11 cellular contexts compared by ENCODE assay signal in the genomic region with DNA sequence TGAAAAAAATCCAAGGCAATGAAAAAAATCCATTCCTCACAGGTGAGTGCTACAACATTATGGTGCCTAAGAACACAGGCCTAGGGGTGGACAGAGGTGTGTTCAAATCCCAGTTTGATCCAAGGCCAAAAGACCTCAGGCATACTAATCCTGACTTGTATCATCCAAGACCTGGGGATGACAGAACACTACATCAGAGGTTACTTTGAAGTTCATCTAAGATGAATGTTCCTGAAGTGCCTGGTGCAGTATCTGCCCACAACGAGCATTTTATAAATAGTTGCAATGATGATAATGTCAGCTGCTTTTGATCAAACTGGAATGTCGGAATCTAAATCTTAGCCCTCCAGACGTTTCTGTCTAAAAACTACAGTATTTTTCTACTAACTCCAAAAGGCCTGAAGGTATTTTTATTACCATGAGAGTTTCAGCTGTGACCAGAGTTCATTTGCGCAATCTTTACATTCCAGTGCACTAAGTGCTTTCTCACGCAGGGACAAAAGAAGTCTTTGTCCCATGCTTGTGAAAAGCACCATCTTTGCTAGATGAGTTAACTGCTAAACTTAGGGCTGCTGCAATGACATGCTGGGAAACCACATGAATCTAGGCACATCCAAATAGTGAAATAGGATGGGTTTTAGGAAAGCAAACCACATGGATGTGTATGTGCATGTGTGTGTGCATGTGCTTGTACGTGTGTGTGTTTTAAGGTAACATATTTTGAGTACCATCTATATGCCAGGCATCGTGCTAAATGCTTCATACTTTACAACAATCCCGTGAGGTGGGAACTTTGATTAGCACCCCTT. TPM values are rescaled to one million over a fixed set of nuclear protein-coding genes. Genes with fewer than 3 reads are reported as not detected.
A peak's percentile ranks its signal among the peaks of the same experiment; 100 is the strongest.
DNase-seq lines count a peak whose midpoint lies in the region; TF ChIP-seq lines count a peak whose summit lies in the region.
"Had no signal": no experiment of that assay in that cellular context is flagged by ENCODE, and none has a peak within 500 bp of the region (broad histone marks: within the 10 kb centered on the region; RNA-seq: fewer than 3 reads in every experiment).

No MANE protein-coding gene starts in this region.

- H3K18ac ChIP-seq in trophoblast cell (ENCODE audit: low read length): peak overlapping the region; percentile 5

- H3K4me3 ChIP-seq in fibroblast of lung (replicated peaks in 1 of 4; ENCODE audit: control extremely low read depth in 1 of 4, insufficient read depth in 1 of 4, low read depth in 3 of 4, low read length in 4 of 4): no peak overlapping the region
- no peak overlapping the region for H3K4me3 ChIP-seq in trophoblast cell (ENCODE audit: low read depth, low read length)

- DNase-seq in Daoy (ENCODE audit: low read depth): peak; percentile 84
- peak; percentile 46 for DNase-seq in RWPE1 (ENCODE audit: low spot score)
- DNase-seq in fibroblast of lung (ENCODE audit: low read depth in 2 of 2): peak; percentile 92 to 98
- peak; percentile 83 to 97 for DNase-seq in trophoblast cell
- no peak for DNase-seq in stimulated activated CD4-positive, alpha-beta T cell treated with anti-CD3 and anti-CD28 coated beads, Interleukin-4, amount 100 ng/mL, for 1 hour
- no peak for DNase-seq in OCI-M1 (lab: John Stamatoyannopoulos, UW)
- no peak for DNase-seq in activated naive CD4-positive, alpha-beta T cell treated with Interleukin-2 at 50 U/mL for 16 hours
- DNase-seq in NCI-H2029 treated with DMSO at 0.1 percent for 48 hours (lab: John Stamatoyannopoulos, UW): no peak
- DNase-seq: activated CD4-positive, CD25-positive, alpha-beta regulatory T cell; effector CD8-positive, alpha-beta T cell had no signal

- H3K27me3 ChIP-seq in fibroblast of lung (ENCODE audit: control insufficient read depth, insufficient read depth, low read length) (no peaks in the 10 kb centered on the region), trophoblast cell (ENCODE audit: insufficient read depth, low read length) (no peaks in the 10 kb centered on the region)

- no peak overlapping the region for H2BK5ac ChIP-seq in trophoblast cell (ENCODE audit: low read depth, low read length, poor library complexity)

- no CpG with 5 or more reads among the region's 8 CpGs for WGBS in trophoblast cell (ENCODE audit: extremely low coverage, insufficient coverage, insufficient read length)

- H3K36me3 ChIP-seq in fibroblast of lung (ENCODE audit: control insufficient read depth, insufficient read depth, low read length) (peaks cover 28% of the 10 kb centered on the region), trophoblast cell (ENCODE audit: control insufficient read depth in 1 of 2, insufficient read depth in 2 of 2, low read length in 2 of 2) (peaks cover 33 to 50% of the 10 kb centered on the region in 2 experiments)

- H2BK12ac ChIP-seq in trophoblast cell (ENCODE audit: low read length): no peak overlapping the region

- POLR2A ChIA-PET in RWPE1 (lab: Yijun Ruan, JAX; ENCODE audit: low non-redundant PET): no interaction called here

- CTCF ChIA-PET in RWPE1 (lab: Yijun Ruan, JAX): interaction anchor here (0.6 to 0.7 kb wide), 4 partner anchors 21 to 766 kb away, joined by 3 to 5 read pairs (median 3); no protein-coding TSS in a partner anchor

- H3K4me2 ChIP-seq in fibroblast of lung (ENCODE audit: extremely low read depth, insufficient read depth, low read length) (no peak overlapping the region), trophoblast cell (ENCODE audit: low read length) (no peak overlapping the region)

- H3K79me2 ChIP-seq in fibroblast of lung (ENCODE audit: control insufficient read depth, insufficient read depth, low read length) (peaks cover 90% of the 10 kb centered on the region), trophoblast cell (ENCODE audit: control insufficient read depth, insufficient read depth, low read length, poor library complexity) (peaks cover 3% of the 10 kb centered on the region)

- H3K9ac ChIP-seq in fibroblast of lung (ENCODE audit: insufficient read depth, low read length) (no peak overlapping the region), trophoblast cell (ENCODE audit: low read length) (no peak overlapping the region)
- H3K9ac ChIP-seq: parathyroid adenoma had no signal

- no peak for TF ChIP-seq CTCF in RWPE1 (conservative IDR thresholded peaks at IDR 0.05; ENCODE audit: low read depth)
- TF ChIP-seq CTCF in fibroblast of lung (conservative IDR thresholded peaks at IDR 0.05 in 1 of 2, IDR thresholded peaks at IDR 0.05 in 1 of 2; ENCODE audit: low read depth in 1 of 2, low read length in 2 of 2): no peak

- H3K4me1 ChIP-seq in fibroblast of lung (ENCODE audit: control insufficient read depth, extremely low read depth, insufficient read depth, low read length) (peaks cover 41% of the 10 kb centered on the region), trophoblast cell (ENCODE audit: control insufficient read depth in 1 of 2, insufficient read depth in 2 of 2, low read length in 2 of 2) (peaks cover 12 to 21% of the 10 kb centered on the region in 2 experiments)
- H3K4me1 ChIP-seq: parathyroid adenoma had no signal

- H3K4ac ChIP-seq in trophoblast cell (ENCODE audit: low read depth, low read length): no peak overlapping the region

- no peak overlapping the region for H2AK5ac ChIP-seq in trophoblast cell (ENCODE audit: low read length)

- H3K14ac ChIP-seq in trophoblast cell (ENCODE audit: low read length): no peak overlapping the region

- peaks cover 7% of the 10 kb centered on the region for H3K79me1 ChIP-seq in trophoblast cell (ENCODE audit: low read length)

- no peak overlapping the region for H2BK120ac ChIP-seq in trophoblast cell (ENCODE audit: insufficient read depth, low read length, poor library complexity)

- H4K12ac ChIP-seq in trophoblast cell (ENCODE audit: low read depth, low read length): peak overlapping the region; percentile 31

- no peak overlapping the region for H4K8ac ChIP-seq in trophoblast cell (ENCODE audit: low read depth, low read length)

- H2AFZ ChIP-seq in fibroblast of lung (ENCODE audit: low read length) (no peak overlapping the region), trophoblast cell (ENCODE audit: insufficient read depth, low read length, poor library complexity) (no peak overlapping the region)
- H2AFZ ChIP-seq: parathyroid adenoma had no signal

- peak overlapping the region; percentile 25 for H4K91ac ChIP-seq in trophoblast cell (ENCODE audit: low read depth, low read length)

- peak overlapping the region; percentile 47 for H3K23ac ChIP-seq in trophoblast cell (ENCODE audit: low read length)

- peaks cover 19% of the 10 kb centered on the region for H4K20me1 ChIP-seq in fibroblast of lung (ENCODE audit: control insufficient read depth, extremely low read depth, insufficient read depth, low read length)

- H3K9me3 ChIP-seq in fibroblast of lung (ENCODE audit: control insufficient read depth, insufficient read depth, low read depth, low read length) (no peaks in the 10 kb centered on the region), trophoblast cell (ENCODE audit: insufficient read depth, low read depth, low read length) (no peaks in the 10 kb centered on the region)

- H3K27ac ChIP-seq in RWPE1 (peak overlapping the region; percentile 85), fibroblast of lung (ENCODE audit: insufficient read depth, low read length) (peak overlapping the region; percentile 81), trophoblast cell (ENCODE audit: low read depth, low read length) (peak overlapping the region; percentile 67)
- H3K27ac ChIP-seq: parathyroid adenoma had no signal

RNA-seq across cellular contexts. Expression of gene ANXA2, which starts 18.1 kb away (rescaled TPM):
- 2,152 and 2,505 TPM in 2 replicates for total RNA-seq in Daoy (2014; rRNA removed; shearing (Covaris generic))
- 1,250 and 2,754 TPM in 2 replicates for total RNA-seq in fibroblast of lung
- polyA plus RNA-seq in fibroblast of lung: 4,872 and 6,648 TPM in 2 replicates
- polyA plus RNA-seq in fibroblast of lung (2012): 3,157 and 3,880 TPM in 2 replicates
- 1,485 and 1,743 TPM in 2 replicates for polyA minus RNA-seq in fibroblast of lung (ENCODE audit: low replicate concordance)
- polyA plus RNA-seq in trophoblast cell (2013): 2,156 and 2,172 TPM in 2 replicates

Comparison
In these comparisons a context has a peak if more than half of its experiments do, and no peak if none do; other contexts are left out.
1. DNase-seq: peak in Daoy (single experiment), RWPE1 (single experiment), fibroblast of lung (2 of 2) and trophoblast cell (2 of 2); none in stimulated activated CD4-positive, alpha-beta T cell treated with anti-CD3 and anti-CD28 coated beads, Interleukin-4, amount 100 ng/mL, for 1 hour (single experiment), OCI-M1 (single experiment), activated naive CD4-positive, alpha-beta T cell treated with Interleukin-2 at 50 U/mL for 16 hours (single experiment) and NCI-H2029 treated with DMSO at 0.1 percent for 48 hours (single experiment).
2. Peak in every context shown above with its lines, with median percentiles within 50 percentile points of each other: H3K27ac ChIP-seq.